In the genomic region with DNA sequence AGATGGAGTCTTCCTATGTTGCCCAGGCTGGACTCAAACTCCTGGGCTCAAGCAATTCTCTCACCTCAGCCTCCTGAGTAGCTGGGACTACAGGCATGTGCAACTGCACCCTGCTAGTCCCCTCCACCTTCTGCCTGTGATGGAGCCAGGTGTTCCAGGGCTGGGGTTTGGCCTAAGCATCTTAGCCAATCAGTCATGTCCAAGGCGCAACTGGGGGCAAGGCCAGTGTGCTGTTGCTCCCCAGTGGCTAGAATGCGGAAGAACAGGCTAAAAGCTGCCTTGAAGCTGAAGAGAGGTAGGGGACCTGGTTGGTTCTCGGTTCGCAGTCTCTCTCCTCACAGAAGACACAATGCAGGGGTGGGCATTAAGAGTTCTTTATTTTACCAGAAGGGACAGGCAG, we compare ENCODE assay signal across 7 cellular contexts. TPM values are rescaled to one million over a fixed set of nuclear protein-coding genes. Genes with fewer than 3 reads are reported as not detected.
DNase-seq lines count a peak whose midpoint lies in the region; ATAC-seq, FAIRE-seq and TF ChIP-seq lines count a peak whose summit lies in the region.

No MANE protein-coding gene starts in this region.

- no peak overlapping the region for H2BK5ac ChIP-seq in mesendoderm (ENCODE audit: low read length)

- TF ChIP-seq POLR2A in lower leg skin (IDR thresholded peaks at IDR 0.05), result no peak

- H3K79me2 ChIP-seq in astrocyte (ENCODE audit: insufficient read depth, low read length), result no peaks in the 10 kb centered on the region
- no peaks in the 10 kb centered on the region for H3K79me2 ChIP-seq in mesendoderm (ENCODE audit: control insufficient read depth, insufficient read depth, low read length)

- no peak overlapping the region for H3K56ac ChIP-seq in mesendoderm (ENCODE audit: low read length)

- H3K4me1 ChIP-seq in astrocyte (ENCODE audit: insufficient read depth, low read length), result no peaks in the 10 kb centered on the region
- H3K4me1 ChIP-seq in mesendoderm (ENCODE audit: control insufficient read depth, low read depth, low read length), result peaks cover 3% of the 10 kb centered on the region

- no peak overlapping the region for H3K27ac Mint-ChIP-seq in astrocyte (ENCODE audit: unreplicated experiment)
- peak overlapping the region in 1 of 2 donors; percentile 25 for H3K27ac Mint-ChIP-seq in effector memory CD8-positive, alpha-beta T cell

- no peak overlapping the region for H3K18ac ChIP-seq in mesendoderm (ENCODE audit: low read length)

- no peak overlapping the region for H2AFZ ChIP-seq in astrocyte (ENCODE audit: low read depth, low read length)

- no peak overlapping the region for H3K23ac ChIP-seq in mesendoderm (ENCODE audit: low read length)

- ATAC-seq in effector memory CD8-positive, alpha-beta T cell (replicated peaks), result no peak

- no peak overlapping the region for H4K8ac ChIP-seq in mesendoderm (ENCODE audit: low read depth, low read length)

- H3K9ac ChIP-seq in astrocyte (ENCODE audit: low read length), result no peak overlapping the region
- H3K9ac ChIP-seq in mesendoderm (ENCODE audit: low read length), result no peak overlapping the region

- H3K27me3 Mint-ChIP-seq in astrocyte (ENCODE audit: low read depth, unreplicated experiment), result no peaks in the 10 kb centered on the region
- H3K27me3 Mint-ChIP-seq in effector memory CD8-positive, alpha-beta T cell, result no peaks in the 10 kb centered on the region

- H3K36me3 ChIP-seq in astrocyte (ENCODE audit: insufficient read depth, low read length) (no peaks in the 10 kb centered on the region), mesendoderm (ENCODE audit: control insufficient read depth, insufficient read depth, low read length) (no peaks in the 10 kb centered on the region)

- no peaks in the 10 kb centered on the region for H3K27me3 ChIP-seq in astrocyte (ENCODE audit: insufficient read depth, low read length)
- H3K27me3 ChIP-seq in mesendoderm (ENCODE audit: insufficient read depth, low read length, poor library complexity), result no peaks in the 10 kb centered on the region

- no CpG with 5 or more reads among the region's 4 CpGs for WGBS in mesendoderm (ENCODE audit: extremely low coverage, insufficient coverage, low lambda C conversion rate)
- 77 to 89% methylated on average over 4 of the region's 4 CpGs for WGBS in lower leg skin, 2 donors

- peaks cover 2% of the 10 kb centered on the region for H3K4me1 Mint-ChIP-seq in astrocyte (ENCODE audit: low read depth, unreplicated experiment)
- H3K4me1 Mint-ChIP-seq in effector memory CD8-positive, alpha-beta T cell (ENCODE audit: low read depth in 2 of 2), result peaks cover 0 to 6% of the 10 kb centered on the region in 2 donors

- H2BK120ac ChIP-seq in mesendoderm (ENCODE audit: low read depth, low read length), result no peak overlapping the region

- no peak overlapping the region for H3K4me3 Mint-ChIP-seq in astrocyte (ENCODE audit: unreplicated experiment)
- H3K4me3 Mint-ChIP-seq in effector memory CD8-positive, alpha-beta T cell, result no peak overlapping the region

- no peak overlapping the region for H4K5ac ChIP-seq in mesendoderm (ENCODE audit: low read length)

- no peak overlapping the region for H2BK15ac ChIP-seq in mesendoderm (replicated peaks; ENCODE audit: low read depth)

- no peaks in the 10 kb centered on the region for H3K79me1 ChIP-seq in mesendoderm (ENCODE audit: low read length)

- no peaks in the 10 kb centered on the region for H3K9me3 Mint-ChIP-seq in astrocyte (ENCODE audit: unreplicated experiment)
- H3K9me3 Mint-ChIP-seq in effector memory CD8-positive, alpha-beta T cell, result no peaks in the 10 kb centered on the region

- no peak overlapping the region for H3K4me3 ChIP-seq in GM12865 (ENCODE audit: low read depth, low read length)
- no peak overlapping the region for H3K4me3 ChIP-seq in astrocyte (ENCODE audit: insufficient read depth, low read depth, low read length)
- H3K4me3 ChIP-seq in mesendoderm (ENCODE audit: low read length), result no peak overlapping the region
- no peak overlapping the region for H3K4me3 ChIP-seq in lower leg skin (ENCODE audit: low read depth, poor library complexity, severe bottlenecking)

- no peaks in the 10 kb centered on the region for H3K9me3 ChIP-seq in astrocyte (ENCODE audit: insufficient read depth, low read depth, low read length)

- no peak overlapping the region for H3K27ac ChIP-seq in astrocyte (ENCODE audit: low read depth, low read length)
- no peak overlapping the region for H3K27ac ChIP-seq in mesendoderm (ENCODE audit: low read depth, low read length)

- no peaks in the 10 kb centered on the region for H4K20me1 ChIP-seq in astrocyte (ENCODE audit: insufficient read depth, low read length)

- H2AK5ac ChIP-seq in mesendoderm (ENCODE audit: low read length), result no peak overlapping the region

- TF ChIP-seq CTCF in GM12865 (IDR thresholded peaks at IDR 0.05; ENCODE audit: insufficient read depth, low read depth, low read length, missing control alignments) (peak; percentile 47), astrocyte (IDR thresholded peaks at IDR 0.05; ENCODE audit: insufficient read depth, low read depth, low read length) (peak; percentile 35), lower leg skin (IDR thresholded peaks at IDR 0.05) (no peak)

- H3K36me3 Mint-ChIP-seq in astrocyte (ENCODE audit: low read depth, unreplicated experiment), result peaks cover 25% of the 10 kb centered on the region
- peaks cover 30% of the 10 kb centered on the region for H3K36me3 Mint-ChIP-seq in effector memory CD8-positive, alpha-beta T cell (ENCODE audit: insufficient read depth)

- H3K4ac ChIP-seq in mesendoderm (ENCODE audit: low read depth, low read length), result no peak overlapping the region

- DNase-seq in GM12865 (ENCODE audit: low read depth) (peak; percentile 75), NCI-H1105 (lab: John Stamatoyannopoulos, UW) (peak; percentile 29), astrocyte (ENCODE audit: low read depth) (peak; percentile 27), mesendoderm (peak; percentile 86), activated T-cell treated with anti-CD3 and anti-CD28 coated beads for 4 hours (no peak), lower leg skin (ENCODE audit: low spot score in 2 of 2) (no peak)
- DNase-seq in effector memory CD8-positive, alpha-beta T cell, result no peak

- FAIRE-seq in astrocyte (lab: Jason Lieb, UNC), result no peak

- H3K4me2 ChIP-seq in astrocyte (ENCODE audit: low read length) (no peak overlapping the region), mesendoderm (ENCODE audit: low read length) (no peak overlapping the region)

- intact Hi-C loops in lower leg skin (cut with DNase I; ENCODE audit: low total_unique reads), result no loop called here

RNA-seq across cellular contexts. Expression of gene FLOT2, which starts 18.6 kb away (rescaled TPM):
- total RNA-seq in astrocyte (84.4 and 87.3 TPM in 2 replicates), lower leg skin (100 to 1,000 TPM in 1 of 4 donors, 10 to 100 TPM in 3; 38.7 to 117 (median 45.6) TPM)
- polyA plus RNA-seq in mesendoderm (2013, experiment 1 of 2), result 48.9 TPM
- polyA plus RNA-seq in mesendoderm (2013, experiment 2 of 2), result 54.5 TPM

RNA-seq across cellular contexts. Expression of gene DHRS13, which starts 23.9 kb away (rescaled TPM):
- total RNA-seq in astrocyte, result 4.3 and 4.5 TPM in 2 replicates
- polyA plus RNA-seq in mesendoderm (2013, experiment 1 of 2), result 10.9 TPM
- polyA plus RNA-seq in mesendoderm (2013, experiment 2 of 2), result 11.0 TPM
- total RNA-seq in lower leg skin, result 10 to 100 TPM; 19.2 to 22.9 (median 19.5) TPM

RNA-seq across cellular contexts. Expression of gene ERAL1, which starts 24.2 kb away (rescaled TPM):
- total RNA-seq in astrocyte, result 38.2 and 38.4 TPM in 2 replicates
- 55.8 TPM for polyA plus RNA-seq in mesendoderm (2013, experiment 1 of 2)
- polyA plus RNA-seq in mesendoderm (2013, experiment 2 of 2), result 62.4 TPM
- 10 to 100 TPM; 39.4 to 45.2 (median 41.6) TPM for total RNA-seq in lower leg skin

RNA-seq across cellular contexts. Expression of gene FAM222B, which starts 36.4 kb away (rescaled TPM):
- total RNA-seq in astrocyte (51.4 and 53.0 TPM in 2 replicates), lower leg skin (10 to 100 TPM; 10.7 to 18.0 (median 12.0) TPM)
- polyA plus RNA-seq in mesendoderm (2013, experiment 1 of 2), result 63.3 TPM
- polyA plus RNA-seq in mesendoderm (2013, experiment 2 of 2), result 65.8 TPM

Comparison
In these comparisons a context has a peak if more than half of its experiments do, and no peak if none do; other contexts are left out.
1. DNase-seq: peak in GM12865 (single experiment), NCI-H1105 (single experiment), astrocyte (single experiment) and mesendoderm (single experiment); none in activated T-cell treated with anti-CD3 and anti-CD28 coated beads for 4 hours (single experiment), lower leg skin (0 of 2) and effector memory CD8-positive, alpha-beta T cell (0 of 3).
2. CTCF ChIP-seq: peak in GM12865 (single experiment) and astrocyte (single experiment); none in lower leg skin (0 of 3).